In the genomic region with DNA sequence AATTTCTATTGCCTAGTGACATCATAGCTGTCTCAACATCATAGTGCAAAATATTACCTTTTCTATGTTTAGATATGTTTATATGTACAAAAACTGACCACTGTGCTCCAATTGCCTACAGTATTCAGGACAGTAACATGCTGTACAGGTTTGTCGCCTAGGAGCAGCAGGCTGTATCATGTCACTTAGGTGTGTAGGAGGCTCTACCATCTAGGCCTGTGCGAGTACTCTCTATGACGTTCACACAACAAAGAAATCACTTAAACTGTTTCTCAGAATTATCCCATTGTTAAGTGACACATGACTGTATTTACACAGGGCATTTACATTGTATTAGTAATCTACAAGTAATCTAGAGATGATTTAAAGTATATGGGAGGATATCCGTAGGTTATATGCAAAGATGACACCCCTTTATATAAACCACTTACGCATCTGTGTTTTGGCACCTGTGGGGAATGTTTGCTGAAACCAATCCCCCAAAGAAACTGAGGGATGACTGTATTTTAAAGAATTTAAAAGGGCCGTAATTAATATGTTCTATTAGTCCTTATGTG, we compare ENCODE assay signal across 27 cellular contexts. TPM values are rescaled to one million over a fixed set of nuclear protein-coding genes. Genes with fewer than 3 reads are reported as not detected.
"Had no signal": no experiment of that assay in that cellular context is flagged by ENCODE, and none has a peak within 500 bp of the region (broad histone marks: within the 10 kb centered on the region; RNA-seq: fewer than 3 reads in every experiment).

No MANE protein-coding gene starts in this region.

- H3K27me3 Mint-ChIP-seq: activated CD4-positive, alpha-beta T cell treated with anti-CD3 and anti-CD28 coated beads, Interleukin-2, amount 10 ng/mL, durations not matched to agents 7 days and 5 days had no signal

- H3K27ac ChIP-seq: cardiac muscle cell had no signal

- H3K36me3 ChIP-seq: cardiac muscle cell had no signal

- ATAC-seq: activated CD8-positive, alpha-beta T cell treated with anti-CD3 and anti-CD28 coated beads, Interleukin-2, amount 10 ng/mL, durations not matched to agents 7 days and 5 days; Panc1 had no signal

- H3K4me3 Mint-ChIP-seq: activated CD4-positive, alpha-beta T cell treated with anti-CD3 and anti-CD28 coated beads, Interleukin-2, amount 10 ng/mL, durations not matched to agents 7 days and 5 days; activated CD8-positive, alpha-beta T cell treated with anti-CD3 and anti-CD28 coated beads, Interleukin-2, amount 10 ng/mL, durations not matched to agents 7 days and 5 days; activated naive CD4-positive, alpha-beta T cell treated with anti-CD3 and anti-CD28 coated beads for 36 hours; activated naive CD8-positive, alpha-beta T cell; activated T-cell treated with anti-CD3 and anti-CD28 coated beads, Interleukin-2, amount 50 U/mL, for 24 hours; brain; IgD-negative memory B cell; T-helper 1 cell treated with Interleukin-12 subunit alpha and Interleukin-12 subunit beta and Interleukin-4 antibody, amounts not matched to agents 30 μg/mL and 1 μg/mL, for 36 hours had no signal

- DNase-seq: activated CD4-positive, alpha-beta T cell treated with anti-CD3 and anti-CD28 coated beads for 1 hour; activated CD4-positive, alpha-beta T cell treated with anti-CD3 and anti-CD28 coated beads, Interleukin-2, amount 10 ng/mL, durations not matched to agents 7 days and 5 days; activated CD8-positive, alpha-beta memory T cell treated with anti-CD3 and anti-CD28 coated beads, Interleukin-2, amount 50 U/mL, for 48 hours; activated CD8-positive, alpha-beta T cell treated with anti-CD3 and anti-CD28 coated beads, Interleukin-2, amount 10 ng/mL, durations not matched to agents 7 days and 5 days; activated gamma-delta T cell; activated naive CD4-positive, alpha-beta T cell treated with anti-CD3 and anti-CD28 coated beads for 36 hours; activated T-cell treated with anti-CD3 and anti-CD28 coated beads, Interleukin-2, amount 50 U/mL, for 24 hours; amygdala; KG1; NCI-H1092; NCI-H1417; NCI-H1694; NCI-H2029; NCI-H2107; NCI-H524; NCI-H774; RPMI8226; SHP77 had no signal

- H3K27ac Mint-ChIP-seq: activated CD4-positive, alpha-beta T cell treated with anti-CD3 and anti-CD28 coated beads, Interleukin-2, amount 10 ng/mL, durations not matched to agents 7 days and 5 days; activated CD8-positive, alpha-beta T cell treated with anti-CD3 and anti-CD28 coated beads, Interleukin-2, amount 10 ng/mL, durations not matched to agents 7 days and 5 days; activated naive CD4-positive, alpha-beta T cell treated with anti-CD3 and anti-CD28 coated beads for 36 hours; activated naive CD8-positive, alpha-beta T cell; activated T-cell treated with anti-CD3 and anti-CD28 coated beads, Interleukin-2, amount 50 U/mL, for 24 hours; brain; IgD-negative memory B cell; T-helper 1 cell treated with Interleukin-12 subunit alpha and Interleukin-12 subunit beta and Interleukin-4 antibody, amounts not matched to agents 30 μg/mL and 1 μg/mL, for 36 hours had no signal

- H3K4me3 ChIP-seq: cardiac muscle cell had no signal

- H3K36me3 Mint-ChIP-seq: activated naive CD8-positive, alpha-beta T cell; brain; IgD-negative memory B cell had no signal

RNA-seq across cellular contexts. Expression of a gene that starts 24.7 kb away (rescaled TPM):
- total RNA-seq: activated CD8-positive, alpha-beta T cell treated with anti-CD3 and anti-CD28 coated beads, Interleukin-2, amount 10 ng/mL, durations not matched to agents 7 days and 5 days; cardiac muscle cell; LHCN-M2; M059J; OCI-LY7 had no signal
